In genomic region chr4:80184053-80184790, GRCh38 we compare ENCODE assay signal across 8 cellular contexts. TPM values are rescaled to one million over a fixed set of nuclear protein-coding genes. Genes with fewer than 3 reads are reported as not detected.
DNase-seq lines count a peak whose midpoint lies in the region; ATAC-seq, FAIRE-seq and TF ChIP-seq lines count a peak whose summit lies in the region.

No MANE protein-coding gene starts in this region.

- peak overlapping the region; percentile 87; the same call in 1 of the 2 replicates for H4K8ac ChIP-seq in H1 (ENCODE audit: extremely low read depth, insufficient read depth, low read length)

- H3K79me2 ChIP-seq in ACC112 (ENCODE audit: control insufficient read depth, insufficient read depth, low read length, unreplicated experiment) (peaks cover 48% of the 10 kb centered on the region), H1 (ENCODE audit: control insufficient read depth in 1 of 2, insufficient read depth in 2 of 2, low read length in 2 of 2) (no peaks in the 10 kb centered on the region)

- H3K23me2 ChIP-seq in H1 (ENCODE audit: low read depth, low read length), result peaks cover 11% of the 10 kb centered on the region; the same call in 1 of the 2 replicates

- no peak overlapping the region for H2BK12ac ChIP-seq in H1 (ENCODE audit: low read depth, low read length)

- H3K4me1 ChIP-seq in ACC112 (ENCODE audit: control insufficient read depth, insufficient read depth, low read length, unreplicated experiment), result peaks cover 34% of the 10 kb centered on the region
- H3K4me1 ChIP-seq in H1 (replicated peaks in 1 of 4; ENCODE audit: control insufficient read depth in 3 of 4, insufficient read depth in 4 of 4, low read length in 3 of 4), result peaks cover 0 to 19% (median 14%) of the 10 kb centered on the region in 4 experiments; a peak in 6 of 7 replicates

- no peak overlapping the region for H2BK120ac ChIP-seq in H1 (replicated peaks; ENCODE audit: low read depth, low read length)

- H3K27me3 ChIP-seq in ACC112 (ENCODE audit: insufficient read depth, low read length), result no peaks in the 10 kb centered on the region
- H3K27me3 ChIP-seq in H1 (replicated peaks in 1 of 4; ENCODE audit: control insufficient read depth in 3 of 4, extremely low read depth in 1 of 4, insufficient read depth in 3 of 4, low read length in 3 of 4), result peaks cover 64 to 83% (median 74%) of the 10 kb centered on the region in 4 experiments

- no peak overlapping the region for H3K4ac ChIP-seq in H1 (replicated peaks; ENCODE audit: insufficient read length, low read depth, low read length)

- H2BK20ac ChIP-seq in H1 (ENCODE audit: low read length), result no peak overlapping the region

- H3K4me3 ChIP-seq in ACC112 (ENCODE audit: low read depth, low read length), result peak overlapping the region; percentile 88
- peak overlapping the region; percentile 42 to 86 (median 56) for H3K4me3 ChIP-seq in H1 (ENCODE audit: extremely low read depth in 1 of 4, insufficient read depth in 2 of 4, low read depth in 3 of 4, low read length in 4 of 4)

- no peak overlapping the region for H4K5ac ChIP-seq in H1 (ENCODE audit: insufficient read length, low read depth, low read length)

- 3% methylated on average over 22 of the region's 45 CpGs; no CpG with 5 or more reads in 1 of the 2 experiments for WGBS in H1 (ENCODE audit: extremely low coverage in 1 of 2, insufficient coverage in 1 of 2, insufficient read length in 1 of 2, insufficient replicate concordance in 2 of 2, low coverage in 1 of 2, low lambda C conversion rate in 2 of 2, missing lambda C conversion rate in 1 of 2), 2 experiments

- H4K20me1 ChIP-seq in H1 (replicated peaks in 1 of 2; ENCODE audit: control insufficient read depth in 1 of 2, insufficient read depth in 2 of 2, low read length in 2 of 2), result peaks cover 7 to 9% of the 10 kb centered on the region in 2 experiments

- CTCF ChIA-PET in H1 (lab: Charles Lee; ENCODE audit: partially characterized antibody), result interaction anchor here (0.6 to 10.3 kb wide), 22 partner anchors 11 to 1232 kb away, joined by 3 to 170 read pairs (median 4); partner anchors contain the start of genes FGF5 and PRDM8

- ATAC-seq in GM18858 (IDR thresholded peaks at IDR 0.05; ENCODE audit: unreplicated experiment) (peak; percentile 89), HG03064 (IDR thresholded peaks at IDR 0.05; ENCODE audit: low read depth, unreplicated experiment) (peak; percentile 95)

- no peaks in the 10 kb centered on the region for H3K79me1 ChIP-seq in H1 (ENCODE audit: low read depth, low read length)

- no peaks in the 10 kb centered on the region for H3K9me3 ChIP-seq in H1 (ENCODE audit: insufficient read depth in 2 of 2, low read depth in 1 of 2, low read length in 1 of 2)

- no peak overlapping the region for H2AK5ac ChIP-seq in H1 (ENCODE audit: low read depth, low read length)

- peak; percentile 71 to 80 for TF ChIP-seq RAD21 in H1 (IDR thresholded peaks at IDR 0.05 in 1 of 2, conservative IDR thresholded peaks at IDR 0.05 in 1 of 2; ENCODE audit: low read depth in 2 of 2, low read length in 2 of 2)

- H3K36me3 ChIP-seq in ACC112 (ENCODE audit: insufficient read depth, low read length), result no peaks in the 10 kb centered on the region
- peaks cover 0 to 4% (median 0%) of the 10 kb centered on the region in 4 experiments; a peak in 1 of 8 replicates for H3K36me3 ChIP-seq in H1 (ENCODE audit: control insufficient read depth in 2 of 4, insufficient read depth in 4 of 4, low read length in 3 of 4)

- no peak for FAIRE-seq in H1 (lab: Jason Lieb, UNC)

- H3K18ac ChIP-seq in H1 (ENCODE audit: extremely low read depth, low read length), result no peak overlapping the region

- no peak overlapping the region for H2BK15ac ChIP-seq in H1 (ENCODE audit: low read length)

- no peak overlapping the region for H4K91ac ChIP-seq in H1 (replicated peaks; ENCODE audit: insufficient read length, low read length)

- peak; percentile 74 to 98 (median 89) for TF ChIP-seq CTCF in H1 (IDR thresholded peaks at IDR 0.05; ENCODE audit: control extremely low read depth in 1 of 3, insufficient read depth in 1 of 3, low read depth in 1 of 3, low read length in 3 of 3)

- no peak overlapping the region for H3K9ac ChIP-seq in H1 (replicated peaks in 1 of 4; ENCODE audit: extremely low read depth in 1 of 4, low read depth in 3 of 4, low read length in 3 of 4)

- peak; percentile 67 to 84 for DNase-seq in NCI-H446 (lab: John Stamatoyannopoulos, UW)
- peak; percentile 70 to 94 for DNase-seq in activated CD8-positive, alpha-beta memory T cell treated with anti-CD3 and anti-CD28 coated beads for 1 hour (ENCODE audit: extremely low read depth in 1 of 2, low read depth in 1 of 2)
- peak in 1 of 2 experiments; percentile 99 for DNase-seq in H1 (ENCODE audit: low read depth in 1 of 2, low spot score in 2 of 2)
- DNase-seq in midbrain (lab: John Stamatoyannopoulos, UW), result peak; percentile 87
- peak; percentile 85 to 90 for DNase-seq in stimulated activated CD8-positive, alpha-beta memory T cell treated with anti-CD3 and anti-CD28 coated beads, Interleukin-15, amount 100 ng/mL, for 48 hours (ENCODE audit: low read depth in 2 of 2)

- H3K4me2 ChIP-seq in H1 (ENCODE audit: insufficient read depth in 1 of 2, low read depth in 2 of 2, low read length in 2 of 2), result peak overlapping the region; percentile 82 to 91

- H2AFZ ChIP-seq in ACC112 (ENCODE audit: low read length, unreplicated experiment) (peak overlapping the region; percentile 76), H1 (ENCODE audit: low read length) (no peak overlapping the region)

- no peak for TF ChIP-seq EP300 in H1 (IDR thresholded peaks at IDR 0.05; ENCODE audit: borderline replicate concordance in 1 of 2, low read depth in 2 of 2, low read length in 2 of 2)

- H3K56ac ChIP-seq in H1 (replicated peaks; ENCODE audit: insufficient read length, low read depth, low read length), result no peak overlapping the region

- H3K14ac ChIP-seq in H1 (ENCODE audit: insufficient read length), result no peak overlapping the region

- H3K27ac ChIP-seq in ACC112 (ENCODE audit: low read depth, low read length), result peak overlapping the region; percentile 59
- H3K27ac ChIP-seq in H1 (ENCODE audit: low read depth, low read length), result no peak overlapping the region

- POLR2A ChIA-PET in H1 (lab: Charles Lee; ENCODE audit: partially characterized antibody), result no interaction called here

- TF ChIP-seq POLR2A in H1 (IDR thresholded peaks at IDR 0.05; ENCODE audit: control extremely low read depth in 1 of 2, low read depth in 2 of 2, low read length in 2 of 2), result no peak

- H3K23ac ChIP-seq in H1 (ENCODE audit: insufficient read length), result no peak overlapping the region

- no peak overlapping the region for H2BK5ac ChIP-seq in H1 (ENCODE audit: low read depth, low read length)

TF ChIP-seq in H1, 55 proteins besides CTCF, POLR2A, EP300 and RAD21 (continues in another document):
- TF ChIP-seq TBP (IDR thresholded peaks at IDR 0.05; ENCODE audit: low read depth, low read length) (no peak), EGR1 (IDR thresholded peaks at IDR 0.05; ENCODE audit: borderline replicate concordance, low read depth, low read length) (peak; percentile 87), KDM4A (IDR thresholded peaks at IDR 0.05; ENCODE audit: low read depth, low read length, severe bottlenecking) (peak; percentile 10), YY1 (IDR thresholded peaks at IDR 0.05; ENCODE audit: low read depth, low read length) (0 out of 2 replicates have a peak, but pooled peaks have one; percentile 10), TCF12 (IDR thresholded peaks at IDR 0.05; ENCODE audit: low read depth, low read length) (0 out of 2 replicates have a peak, but pooled peaks have one; percentile 62), RFX5 (IDR thresholded peaks at IDR 0.05; ENCODE audit: borderline replicate concordance, low read depth, low read length) (no peak), NANOG (IDR thresholded peaks at IDR 0.05; ENCODE audit: insufficient read depth, low read depth, low read length, poor library complexity, severe bottlenecking) (no peak), JUND (IDR thresholded peaks at IDR 0.05; ENCODE audit: low read length) (no peak), MAFK (IDR thresholded peaks at IDR 0.05; ENCODE audit: low read depth, low read length) (no peak), TEAD4 (IDR thresholded peaks at IDR 0.05; ENCODE audit: low read depth, low read length) (peak; percentile 81; the same call in 1 of the 2 replicates), CREB1 (IDR thresholded peaks at IDR 0.05) (0 out of 2 replicates have a peak, but pooled peaks have one; percentile 25), ASH2L (IDR thresholded peaks at IDR 0.05; ENCODE audit: low read length) (no peak), E2F6 (IDR thresholded peaks at IDR 0.05) (no peak), BRCA1 (IDR thresholded peaks at IDR 0.05; ENCODE audit: low read depth, low read length) (no peak), CEBPB (IDR thresholded peaks at IDR 0.05; ENCODE audit: low read depth, low read length) (no peak), MAX (IDR thresholded peaks at IDR 0.05) (peak; percentile 19; the same call in 1 of the 2 replicates), CHD2 (IDR thresholded peaks at IDR 0.05; ENCODE audit: low read length) (0 out of 2 replicates have a peak, but pooled peaks have one; percentile 46), RBBP5 (IDR thresholded peaks at IDR 0.05; ENCODE audit: borderline replicate concordance, low read depth, low read length) (0 out of 2 replicates have a peak, but pooled peaks have one; percentile 24), ZNF274 (IDR thresholded peaks at IDR 0.05; ENCODE audit: borderline replicate concordance, extremely low read depth, low read length) (no peak)

RNA-seq across cellular contexts. Expression of gene PRDM8, which starts 13.1 kb away (rescaled TPM):
- 0.10 TPM in 1 of 2 replicates, not detected in the other for total RNA-seq in H1 (2021; fragmentation: NEBNext Ultra II Directional; extraction: Animal tissue kit (Norgen Biotek cat#: 25700))
- polyA plus RNA-seq in H1 (2011; rRNA removed), result 0.03 TPM in 1 of 2 replicates, not detected in the other
- polyA plus RNA-seq in H1 (2011; cell fraction: cytosol; rRNA removed), result 0.03 TPM
- polyA plus RNA-seq in H1 (2011; cell fraction: nucleus; rRNA removed), result 0.13 TPM
- polyA plus RNA-seq in H1 (2012, experiment 1 of 2), result not detected in 4 replicates
- not detected for polyA plus RNA-seq in H1 (2012, experiment 2 of 2)
- polyA plus RNA-seq in H1 (2013, experiment 1 of 2), result 0.08 TPM
- 0.07 TPM for polyA plus RNA-seq in H1 (2013, experiment 2 of 2)
- not detected in 2 replicates for polyA minus RNA-seq in H1 (2011; rRNA and poly(A)+ RNA removed)
- not detected for polyA minus RNA-seq in H1 (2011; cell fraction: cytosol; rRNA and poly(A)+ RNA removed)
- polyA minus RNA-seq in H1 (2011; cell fraction: nucleus; rRNA and poly(A)+ RNA removed), result not detected
